In the genomic region with DNA sequence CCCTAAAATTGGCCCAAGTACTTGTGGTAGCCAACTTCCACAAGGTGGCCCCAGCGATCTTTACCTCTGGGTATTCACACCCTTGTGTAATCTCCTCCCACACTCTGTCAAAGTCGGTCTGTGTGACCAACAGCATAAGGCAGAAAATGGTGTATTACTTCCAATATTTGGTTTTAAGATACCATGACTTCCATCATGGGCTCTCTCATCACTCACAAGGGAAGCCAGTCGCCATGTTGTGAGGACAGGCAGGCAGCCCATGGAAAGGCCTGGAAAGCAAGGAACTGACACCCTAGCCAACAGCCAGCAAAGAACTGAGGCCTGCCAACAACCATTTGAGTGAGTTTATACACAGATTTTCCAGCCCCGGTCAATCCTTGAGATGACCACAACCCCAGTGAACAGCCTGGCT, we compare ENCODE assay signal across 8 cellular contexts.
DNase-seq lines count a peak whose midpoint lies in the region; ATAC-seq and TF ChIP-seq lines count a peak whose summit lies in the region.

No MANE protein-coding gene starts in this region.

- DNase-seq in COR-L47 (lab: John Stamatoyannopoulos, UW) (peak; percentile 84), NCI-H748 treated with DMSO at 0.1 percent for 48 hours (lab: John Stamatoyannopoulos, UW) (peak; percentile 60), mucosa of descending colon (peak in 2 of 3 donors; percentile 77 to 91)
- DNase-seq in activated CD4-positive, alpha-beta memory T cell treated with anti-CD3 and anti-CD28 coated beads for 36 hours, result peak; percentile 87
- peak; percentile 33 to 50 (median 38) for DNase-seq in effector memory CD4-positive, alpha-beta T cell
- DNase-seq in stimulated activated naive B cell treated with anti-CD40 and anti-IgM and Interleukin-4, amounts not matched to agents 10 μg/mL and 1 μg/mL and 100 μg/mL, for 72 hours, result peak; percentile 68

- no peaks in the 10 kb centered on the region for H3K27me3 ChIP-seq in effector memory CD4-positive, alpha-beta T cell (replicated peaks; ENCODE audit: control insufficient read depth, insufficient read depth, low read length, poor library complexity, severe bottlenecking)

- H3K9me3 ChIP-seq in effector memory CD4-positive, alpha-beta T cell (ENCODE audit: control insufficient read depth, low read length), result no peaks in the 10 kb centered on the region
- no peaks in the 10 kb centered on the region for H3K9me3 ChIP-seq in mucosa of descending colon

- H3K9me3 Mint-ChIP-seq in activated CD4-positive, alpha-beta memory T cell treated with anti-CD3 and anti-CD28 coated beads for 36 hours, result no peaks in the 10 kb centered on the region
- H3K9me3 Mint-ChIP-seq in stimulated activated naive B cell treated with anti-CD40 and anti-IgM and Interleukin-4, amounts not matched to agents 10 μg/mL and 1 μg/mL and 100 μg/mL, for 72 hours, result no peaks in the 10 kb centered on the region

- H3K27me3 Mint-ChIP-seq in activated CD4-positive, alpha-beta memory T cell treated with anti-CD3 and anti-CD28 coated beads for 36 hours, result no peaks in the 10 kb centered on the region
- H3K27me3 Mint-ChIP-seq in stimulated activated naive B cell treated with anti-CD40 and anti-IgM and Interleukin-4, amounts not matched to agents 10 μg/mL and 1 μg/mL and 100 μg/mL, for 72 hours, result no peaks in the 10 kb centered on the region

- intact Hi-C loops in activated CD4-positive, alpha-beta memory T cell treated with anti-CD3 and anti-CD28 coated beads for 36 hours (cut with micrococcal nuclease), result loop anchor here (1.0 to 5.0 kb wide), 8 partner anchors 20 to 666 kb away; no protein-coding TSS in a partner anchor
- intact Hi-C loops in mucosa of descending colon (cut with DNase I, micrococcal nuclease), result no loop called here

- POLR2A ChIA-PET in activated CD4-positive, alpha-beta memory T cell treated with anti-CD3 and anti-CD28 coated beads for 36 hours (lab: Charles Lee), result no interaction called here

- TF ChIP-seq CTCF in mucosa of descending colon (IDR thresholded peaks at IDR 0.05), result peak; percentile 67

- H3K36me3 ChIP-seq in effector memory CD4-positive, alpha-beta T cell (ENCODE audit: control insufficient read depth, insufficient read depth, low read length), result no peaks in the 10 kb centered on the region
- H3K36me3 ChIP-seq in mucosa of descending colon (ENCODE audit: low read depth), result no peaks in the 10 kb centered on the region

- CTCF ChIA-PET in activated CD4-positive, alpha-beta memory T cell treated with anti-CD3 and anti-CD28 coated beads for 36 hours (lab: Charles Lee), result interaction anchor here (1.0 to 10.2 kb wide), 10 partner anchors 9 to 666 kb away, joined by 3 to 76 read pairs (median 4); no protein-coding TSS in a partner anchor

- no peak overlapping the region for H3K4me3 ChIP-seq in effector memory CD4-positive, alpha-beta T cell (ENCODE audit: insufficient read depth, low read depth, low read length, poor library complexity, severe bottlenecking)
- H3K4me3 ChIP-seq in mucosa of descending colon, result no peak overlapping the region

- no peak overlapping the region for H3K27ac ChIP-seq in effector memory CD4-positive, alpha-beta T cell (ENCODE audit: insufficient read depth, low read length, poor library complexity, severe bottlenecking)

- no peak overlapping the region for H3K4me3 Mint-ChIP-seq in activated CD4-positive, alpha-beta memory T cell treated with anti-CD3 and anti-CD28 coated beads for 36 hours
- H3K4me3 Mint-ChIP-seq in stimulated activated naive B cell treated with anti-CD40 and anti-IgM and Interleukin-4, amounts not matched to agents 10 μg/mL and 1 μg/mL and 100 μg/mL, for 72 hours, result no peak overlapping the region

- H3K36me3 Mint-ChIP-seq in activated CD4-positive, alpha-beta memory T cell treated with anti-CD3 and anti-CD28 coated beads for 36 hours, result no peaks in the 10 kb centered on the region
- no peaks in the 10 kb centered on the region for H3K36me3 Mint-ChIP-seq in stimulated activated naive B cell treated with anti-CD40 and anti-IgM and Interleukin-4, amounts not matched to agents 10 μg/mL and 1 μg/mL and 100 μg/mL, for 72 hours

- ATAC-seq in GM19452 (IDR thresholded peaks at IDR 0.05; ENCODE audit: unreplicated experiment) (peak; percentile 94), HG03520 (IDR thresholded peaks at IDR 0.05; ENCODE audit: unreplicated experiment) (peak; percentile 93), mucosa of descending colon (peak; percentile 87)
- ATAC-seq in stimulated activated naive B cell treated with anti-CD40 and anti-IgM and Interleukin-4, amounts not matched to agents 10 μg/mL and 1 μg/mL and 100 μg/mL, for 72 hours (replicated peaks), result peak; percentile 100

- peaks cover 4% of the 10 kb centered on the region for H3K4me1 Mint-ChIP-seq in activated CD4-positive, alpha-beta memory T cell treated with anti-CD3 and anti-CD28 coated beads for 36 hours (ENCODE audit: low read depth)
- H3K4me1 Mint-ChIP-seq in stimulated activated naive B cell treated with anti-CD40 and anti-IgM and Interleukin-4, amounts not matched to agents 10 μg/mL and 1 μg/mL and 100 μg/mL, for 72 hours, result peaks cover 8 to 21% of the 10 kb centered on the region in 2 donors

- H3K4me1 ChIP-seq in effector memory CD4-positive, alpha-beta T cell (ENCODE audit: control insufficient read depth, insufficient read depth, low read length, poor library complexity, severe bottlenecking), result no peaks in the 10 kb centered on the region
- H3K4me1 ChIP-seq in mucosa of descending colon (ENCODE audit: low read depth), result peaks cover 22% of the 10 kb centered on the region

- peak overlapping the region; percentile 18 for H3K27ac Mint-ChIP-seq in activated CD4-positive, alpha-beta memory T cell treated with anti-CD3 and anti-CD28 coated beads for 36 hours
- H3K27ac Mint-ChIP-seq in stimulated activated naive B cell treated with anti-CD40 and anti-IgM and Interleukin-4, amounts not matched to agents 10 μg/mL and 1 μg/mL and 100 μg/mL, for 72 hours, result no peak overlapping the region
